Comparison of ENCODE assay signal across 21 cellular contexts in genomic region chr3:157637866-157638265, GRCh38.
DNase-seq lines count a peak whose midpoint lies in the region; ATAC-seq, FAIRE-seq and TF ChIP-seq lines count a peak whose summit lies in the region.
"Had no signal": no experiment of that assay in that cellular context is flagged by ENCODE, and none has a peak within 500 bp of the region (broad histone marks: within the 10 kb centered on the region; RNA-seq: fewer than 3 reads in every experiment).

No MANE protein-coding gene starts in this region.

- H3K9me3 ChIP-seq in HepG2 (ENCODE audit: low read length): 0 out of 2 replicates have a peak, but pooled peaks cover 5% of the 10 kb centered on the region
- no peaks in the 10 kb centered on the region for H3K9me3 ChIP-seq in right lobe of liver

- H3K9ac ChIP-seq in HepG2 (ENCODE audit: insufficient read depth, low read depth, low read length): no peak overlapping the region
- H3K9ac ChIP-seq: BLaER1 treated with 17β-estradiol and CSF1 and Interleukin-3, amounts not matched to agents 10 nM and 100 nM had no signal

- no peaks in the 10 kb centered on the region for H3K36me3 ChIP-seq in HepG2 (replicated peaks in 1 of 2; ENCODE audit: control insufficient read depth in 1 of 2, insufficient read depth in 2 of 2, low read length in 2 of 2)
- no peaks in the 10 kb centered on the region for H3K36me3 ChIP-seq in right lobe of liver
- H3K36me3 ChIP-seq: BLaER1 treated with 17β-estradiol and CSF1 and Interleukin-3, amounts not matched to agents 10 nM and 100 nM had no signal

- H3K36me3 Mint-ChIP-seq in WTC11 (peaks cover 7% of the 10 kb centered on the region), immature natural killer cell (no peaks in the 10 kb centered on the region)
- H3K36me3 Mint-ChIP-seq: CD8-positive, alpha-beta T cell had no signal

- 0% methylated on average over 1 of the region's 1 CpG for WGBS in HepG2 (ENCODE audit: low lambda C conversion rate)
- 14% methylated on average over 1 of the region's 1 CpG for WGBS in right lobe of liver (ENCODE audit: insufficient coverage, low coverage, low lambda C conversion rate, missing lambda C conversion rate)

- no peaks in the 10 kb centered on the region for H4K20me1 ChIP-seq in HepG2 (ENCODE audit: insufficient read depth, low read length)
- H4K20me1 ChIP-seq: BLaER1 treated with 17β-estradiol and CSF1 and Interleukin-3, amounts not matched to agents 10 nM and 100 nM had no signal

- TF ChIP-seq POLR2A in HepG2 (IDR thresholded peaks at IDR 0.05; ENCODE audit: insufficient read depth in 1 of 2, low read depth in 2 of 2, low read length in 2 of 2) (no peak), right lobe of liver (IDR thresholded peaks at IDR 0.05) (no peak)

- no peak for ATAC-seq in HepG2
- ATAC-seq in right lobe of liver: no peak
- no peak for ATAC-seq in WTC11
- no peak for ATAC-seq in HG03439 (IDR thresholded peaks at IDR 0.05; ENCODE audit: unreplicated experiment)
- ATAC-seq: A549; CD8-positive, alpha-beta T cell had no signal

- no TSS peak for BruUV-seq in HepG2 (replicated peaks; lab: Mats Ljungman, UMichigan)

- TF ChIP-seq EP300 in HepG2 (IDR thresholded peaks at IDR 0.05; ENCODE audit: low read depth in 2 of 2, low read length in 2 of 2): no peak
- no peak for TF ChIP-seq EP300 in HepG2 (CRISPR knock-in tag; IDR thresholded peaks at IDR 0.05; ENCODE audit: borderline replicate concordance)

- DNase-seq in HepG2 (ENCODE audit: low spot score) (no peak), right lobe of liver (no peak), WTC11 (ENCODE audit: low spot score) (no peak), immature natural killer cell (no peak)
- DNase-seq: AML-193; Caco-2; Calu3; CD4-positive, alpha-beta T cell; CD8-positive, alpha-beta T cell; DMS79 treated with DMSO at 0.1 percent for 48 hours; GF-D8 had no signal

- H3K79me2 ChIP-seq in HepG2 (ENCODE audit: insufficient read depth, low read length): no peaks in the 10 kb centered on the region

- H3K27me3 ChIP-seq in HepG2 (ENCODE audit: control insufficient read depth in 1 of 2, insufficient read depth in 2 of 2, low read length in 2 of 2) (no peaks in the 10 kb centered on the region), right lobe of liver (no peaks in the 10 kb centered on the region)
- H3K27me3 ChIP-seq: BLaER1 treated with 17β-estradiol and CSF1 and Interleukin-3, amounts not matched to agents 10 nM and 100 nM had no signal

- H3K4me3 ChIP-seq in HepG2 (replicated peaks in 1 of 3; ENCODE audit: insufficient read depth in 1 of 3, low read depth in 2 of 3, low read length in 3 of 3): no peak overlapping the region
- H3K4me3 ChIP-seq in right lobe of liver: no peak overlapping the region
- H3K4me3 ChIP-seq: A549; BLaER1 treated with 17β-estradiol and CSF1 and Interleukin-3, amounts not matched to agents 10 nM and 100 nM had no signal

- CTCF ChIA-PET in HepG2 (lab: Yijun Ruan, JAX; ENCODE audit: low intra/inter-chr PET ratio, low total read pairs): no interaction called here
- CTCF ChIA-PET in WTC11 (lab: Charles Lee): no interaction called here

- H3K9me3 Mint-ChIP-seq in WTC11 (peaks cover 22% of the 10 kb centered on the region), immature natural killer cell (peaks cover 2 to 21% (median 6%) of the 10 kb centered on the region in 6 donors)

- H3K4me3 Mint-ChIP-seq in WTC11 (no peak overlapping the region), immature natural killer cell (no peak overlapping the region)
- H3K4me3 Mint-ChIP-seq: B cell; CD4-positive, alpha-beta T cell; CD8-positive, alpha-beta T cell had no signal

- no peak overlapping the region for H2AFZ ChIP-seq in HepG2 (ENCODE audit: low read length)

- POLR2A ChIA-PET in HepG2 (lab: Yijun Ruan, JAX) (no interaction called here), WTC11 (lab: Charles Lee) (no interaction called here)

- intact Hi-C loops in HepG2 (cut with micrococcal nuclease; ENCODE audit: unreplicated experiment): no loop called here
- intact Hi-C loops in right lobe of liver (cut with DNase I): no loop called here

- in situ Hi-C loops in HepG2 (cut with HindIII; ENCODE audit: extremely low pct_ligation_motif_present, low pct_unique_long_range_greater_than_20kb): no loop called here

- H3K27me3 Mint-ChIP-seq in WTC11 (ENCODE audit: low read depth): no peaks in the 10 kb centered on the region; the same call in 1 of the 2 replicates
- peaks cover 3 to 7% (median 5%) of the 10 kb centered on the region in 3 donors for H3K27me3 Mint-ChIP-seq in immature natural killer cell (ENCODE audit: low read depth in 3 of 3)

- no peaks in the 10 kb centered on the region for H3K4me1 Mint-ChIP-seq in WTC11
- no peaks in the 10 kb centered on the region for H3K4me1 Mint-ChIP-seq in immature natural killer cell
- H3K4me1 Mint-ChIP-seq: B cell had no signal

- no peak overlapping the region for H3K4me2 ChIP-seq in HepG2 (ENCODE audit: low read depth, low read length)
- H3K4me2 ChIP-seq: A549; BLaER1 treated with 17β-estradiol and CSF1 and Interleukin-3, amounts not matched to agents 10 nM and 100 nM had no signal

- FAIRE-seq in HepG2 (lab: Jason Lieb, UNC): no peak
- FAIRE-seq: A549, D721Med, G401.6, GM12891, GM19239 had no signal

- H3K4me1 ChIP-seq in HepG2 (ENCODE audit: insufficient read depth, low read length) (no peaks in the 10 kb centered on the region), right lobe of liver (no peaks in the 10 kb centered on the region)
- H3K4me1 ChIP-seq: A549; BLaER1 treated with 17β-estradiol and CSF1 and Interleukin-3, amounts not matched to agents 10 nM and 100 nM; Caco-2 had no signal

- no peak for TF ChIP-seq RAD21 in HepG2 (CRISPR knock-in tag; IDR thresholded peaks at IDR 0.05)

- TF ChIP-seq CTCF in HepG2 (CRISPR knock-in tag; IDR thresholded peaks at IDR 0.05): no peak
- no peak for TF ChIP-seq CTCF in right lobe of liver (IDR thresholded peaks at IDR 0.05)
- no peak for TF ChIP-seq CTCF in WTC11 (IDR thresholded peaks at IDR 0.05)

- H3K27ac ChIP-seq in HepG2 (ENCODE audit: extremely low read length, insufficient read depth, low read length): no peak overlapping the region
- H3K27ac ChIP-seq in right lobe of liver: no peak overlapping the region
- H3K27ac ChIP-seq: 22Rv1; A549; BLaER1 treated with 17β-estradiol and CSF1 and Interleukin-3, amounts not matched to agents 10 nM and 100 nM; C4-2B had no signal

- H3K27ac Mint-ChIP-seq in WTC11 (no peak overlapping the region), immature natural killer cell (no peak overlapping the region)
- H3K27ac Mint-ChIP-seq: B cell; CD4-positive, alpha-beta T cell; CD8-positive, alpha-beta T cell had no signal

TF ChIP-seq in HepG2, 621 proteins besides CTCF, POLR2A, EP300 and RAD21 (continues in another document):
- TF ChIP-seq ZNF317 (CRISPR knock-in tag; IDR thresholded peaks at IDR 0.05): peak; percentile 94

TF ChIP-seq in WTC11, 78 proteins besides CTCF, POLR2A, EP300 and RAD21:
- TF ChIP-seq ZNF317 (CRISPR knock-in tag; IDR thresholded peaks at IDR 0.05; ENCODE audit: borderline replicate concordance, low read depth) (peak; percentile 90), SP1 (CRISPR knock-in tag; conservative IDR thresholded peaks at IDR 0.05) (no peak)

Comparison
In these comparisons a context has a peak if more than half of its experiments do, and no peak if none do; other contexts are left out.
1. Of the 50 proteins assayed by ChIP-seq in both HepG2 and WTC11: peak only in HepG2: none; only in WTC11: none; in both: ZNF317; in neither: 49.